17 cellular contexts compared by ENCODE assay signal in the genomic region with DNA sequence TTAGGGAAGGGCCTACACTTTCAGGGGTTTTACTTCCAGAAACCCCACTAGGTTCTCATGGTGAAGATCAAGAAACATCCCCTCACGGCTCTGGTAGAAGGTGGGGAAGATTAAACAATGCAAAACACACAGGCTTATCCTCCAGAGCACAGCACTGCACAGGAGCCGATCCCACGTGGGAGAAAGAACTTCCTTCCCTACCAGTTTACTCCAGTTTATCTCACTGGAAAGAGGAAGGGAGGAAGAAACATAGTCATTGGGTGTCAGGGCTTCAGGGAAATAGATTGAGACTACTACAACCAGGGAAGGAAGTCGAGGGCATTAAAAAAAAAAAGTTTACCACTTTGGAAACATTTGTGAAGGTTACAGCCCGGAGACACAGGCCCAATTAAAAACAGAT.
A peak's percentile ranks its signal among the peaks of the same experiment; 100 is the strongest.
DNase-seq lines count a peak whose midpoint lies in the region; ATAC-seq and TF ChIP-seq lines count a peak whose summit lies in the region.
"Had no signal": no experiment of that assay in that cellular context is flagged by ENCODE, and none has a peak within 500 bp of the region (broad histone marks: within the 10 kb centered on the region; RNA-seq: fewer than 3 reads in every experiment).

No MANE protein-coding gene starts in this region.

- peaks cover 0 to 17% (median 0%) of the 10 kb centered on the region in 6 donors for H3K36me3 ChIP-seq in spleen
- H3K36me3 ChIP-seq: colonic mucosa had no signal

- H3K4me1 Mint-ChIP-seq in activated CD4-positive, alpha-beta T cell treated with anti-CD3 and anti-CD28 coated beads, Interleukin-2, amount 10 ng/mL, durations not matched to agents 24 days and 14 days: peaks cover 33% of the 10 kb centered on the region

- peak overlapping the region; percentile 59 for H3K27ac Mint-ChIP-seq in activated CD4-positive, alpha-beta T cell treated with anti-CD3 and anti-CD28 coated beads, Interleukin-2, amount 10 ng/mL, durations not matched to agents 24 days and 14 days
- H3K27ac Mint-ChIP-seq: activated naive CD8-positive, alpha-beta T cell had no signal

- peaks cover 0 to 30% (median 12%) of the 10 kb centered on the region in 6 donors for H3K4me1 ChIP-seq in spleen
- H3K4me1 ChIP-seq: colonic mucosa, parathyroid adenoma had no signal

- no peak for TF ChIP-seq CTCF in spleen (IDR thresholded peaks at IDR 0.05 in 8 of 11, conservative IDR thresholded peaks at IDR 0.05 in 3 of 11)

- ATAC-seq in GM19324 (IDR thresholded peaks at IDR 0.05; ENCODE audit: low FRiP score, unreplicated experiment): no peak
- ATAC-seq: left colon, Right ventricle myocardium inferior had no signal

- peak overlapping the region in 7 of 8 donors; percentile 16 to 89 (median 52) for H3K27ac ChIP-seq in spleen
- H3K27ac ChIP-seq: colonic mucosa, parathyroid adenoma had no signal

- H3K27me3 ChIP-seq in spleen (replicated peaks in 1 of 7): no peaks in the 10 kb centered on the region
- H3K27me3 ChIP-seq: colonic mucosa had no signal

- no peaks in the 10 kb centered on the region for H3K9me3 Mint-ChIP-seq in activated CD4-positive, alpha-beta T cell treated with anti-CD3 and anti-CD28 coated beads, Interleukin-2, amount 10 ng/mL, durations not matched to agents 24 days and 14 days

- peak overlapping the region; percentile 22 for H3K4me3 Mint-ChIP-seq in activated CD4-positive, alpha-beta T cell treated with anti-CD3 and anti-CD28 coated beads, Interleukin-2, amount 10 ng/mL, durations not matched to agents 24 days and 14 days
- H3K4me3 Mint-ChIP-seq: activated naive CD8-positive, alpha-beta T cell had no signal

- intact Hi-C loops in activated CD4-positive, alpha-beta T cell treated with anti-CD3 and anti-CD28 coated beads, Interleukin-2, amount 10 ng/mL, durations not matched to agents 24 days and 14 days (cut with micrococcal nuclease): loop anchor here (10.0 kb wide), 1 partner anchor 180 kb away; a partner anchor contains a TSS
- intact Hi-C loops in spleen (cut with DNase I; ENCODE audit: low total_unique reads): no loop called here

- no peak for DNase-seq in activated CD4-positive, alpha-beta T cell treated with anti-CD3 and anti-CD28 coated beads, Interleukin-2, amount 10 ng/mL, durations not matched to agents 24 days and 14 days
- DNase-seq in activated CD4-positive, alpha-beta T cell treated with anti-CD3 and anti-CD28 coated beads for 4 hours: no peak
- DNase-seq in OCI-M1 (lab: John Stamatoyannopoulos, UW): peak; percentile 87
- DNase-seq in globus pallidus (ENCODE audit: low spot score): peak; percentile 11
- no peak for DNase-seq in spleen
- no peak for DNase-seq in HuH-7 (ENCODE audit: low spot score)
- DNase-seq in DMS153 treated with DMSO at 0.1 percent for 48 hours (lab: John Stamatoyannopoulos, UW; ENCODE audit: unreplicated experiment): no peak
- DNase-seq: activated CD4-positive, alpha-beta T cell treated with anti-CD3 and anti-CD28 coated beads, Interleukin-2, amount 50 U/mL, for 4 hours; colonic mucosa; Karpas-422; left colon; NCI-H226; stimulated activated CD4-positive, alpha-beta T cell treated with anti-CD3 and anti-CD28 coated beads, Interleukin-2, amount 100 ng/mL, for 48 hours had no signal

- no peak overlapping the region for H3K4me3 ChIP-seq in spleen
- H3K4me3 ChIP-seq: colonic mucosa had no signal

- no peaks in the 10 kb centered on the region for H3K9me3 ChIP-seq in spleen
- H3K9me3 ChIP-seq: colonic mucosa had no signal

- 33 to 70% (median 41%) methylated on average over 5 of the region's 5 CpGs for WGBS in spleen, 5 donors

- H3K36me3 Mint-ChIP-seq in activated CD4-positive, alpha-beta T cell treated with anti-CD3 and anti-CD28 coated beads, Interleukin-2, amount 10 ng/mL, durations not matched to agents 24 days and 14 days (ENCODE audit: low read depth): peaks cover 14% of the 10 kb centered on the region

- no peaks in the 10 kb centered on the region for H3K27me3 Mint-ChIP-seq in activated CD4-positive, alpha-beta T cell treated with anti-CD3 and anti-CD28 coated beads, Interleukin-2, amount 10 ng/mL, durations not matched to agents 24 days and 14 days
- H3K27me3 Mint-ChIP-seq: activated naive CD8-positive, alpha-beta T cell had no signal

- TF ChIP-seq POLR2A in spleen (IDR thresholded peaks at IDR 0.05): no peak

Comparison
In these comparisons a context has a peak if more than half of its experiments do, and no peak if none do; other contexts are left out.
1. DNase-seq: peak in OCI-M1 (single experiment) and globus pallidus (single experiment); none in activated CD4-positive, alpha-beta T cell treated with anti-CD3 and anti-CD28 coated beads, Interleukin-2, amount 10 ng/mL, durations not matched to agents 24 days and 14 days (single experiment), activated CD4-positive, alpha-beta T cell treated with anti-CD3 and anti-CD28 coated beads for 4 hours (0 of 2), spleen (single experiment), HuH-7 (single experiment) and DMS153 treated with DMSO at 0.1 percent for 48 hours (single experiment).